ENCODE assay signal across 21 cellular contexts in genomic region chr1:36733748-36734147, GRCh38.
DNase-seq lines count a peak whose midpoint lies in the region; ATAC-seq and TF ChIP-seq lines count a peak whose summit lies in the region.
"Had no signal": no experiment of that assay in that cellular context is flagged by ENCODE, and none has a peak within 500 bp of the region (broad histone marks: within the 10 kb centered on the region; RNA-seq: fewer than 3 reads in every experiment).

No MANE protein-coding gene starts in this region.

- no peak overlapping the region for H3K9ac ChIP-seq in BLaER1
- no peak overlapping the region for H3K9ac ChIP-seq in mesendoderm (ENCODE audit: low read length)

- H3K27me3 ChIP-seq in BLaER1 (no peaks in the 10 kb centered on the region; the same call in 1 of the 2 replicates), WERI-Rb-1 (ENCODE audit: insufficient read depth, low read depth, severe bottlenecking) (no peaks in the 10 kb centered on the region), mesendoderm (ENCODE audit: insufficient read depth, low read length, poor library complexity) (no peaks in the 10 kb centered on the region)
- H3K27me3 ChIP-seq: BE2C had no signal

- no peak overlapping the region for H3K18ac ChIP-seq in mesendoderm (ENCODE audit: low read length)

- peak overlapping the region; percentile 51 for H2BK5ac ChIP-seq in mesendoderm (ENCODE audit: low read length)

- peaks cover 71% of the 10 kb centered on the region for H3K4me1 ChIP-seq in BLaER1
- H3K4me1 ChIP-seq in mesendoderm (ENCODE audit: control insufficient read depth, low read depth, low read length) = peaks cover 41% of the 10 kb centered on the region
- H3K4me1 ChIP-seq: BE2C, Caco-2, HAP-1 had no signal

- DNase-seq in WERI-Rb-1 (peak; percentile 0), mesendoderm (no peak), GM13977 (ENCODE audit: low spot score) (no peak)
- DNase-seq: AML-193; BE2C; Caco-2; CD4-positive, CD25-positive, alpha-beta regulatory T cell; DMS153; DMS79; EL; GDM1; GOT3; HFFc6 had no signal

- H3K23ac ChIP-seq in mesendoderm (ENCODE audit: low read length) = no peak overlapping the region

- no peak overlapping the region for H3K4ac ChIP-seq in mesendoderm (ENCODE audit: low read depth, low read length)

- H3K4me3 ChIP-seq in BLaER1 (no peak overlapping the region), WERI-Rb-1 (ENCODE audit: low read depth, low read length) (no peak overlapping the region), mesendoderm (ENCODE audit: low read length) (no peak overlapping the region)
- H3K4me3 ChIP-seq: GM12878, HAP-1 had no signal

- H3K36me3 ChIP-seq in BLaER1 = no peaks in the 10 kb centered on the region
- no peaks in the 10 kb centered on the region for H3K36me3 ChIP-seq in WERI-Rb-1
- no peaks in the 10 kb centered on the region for H3K36me3 ChIP-seq in mesendoderm (ENCODE audit: control insufficient read depth, insufficient read depth, low read length)
- H3K36me3 ChIP-seq: BE2C, HAP-1 had no signal

- in situ Hi-C loops in GM13977 (cut with MboI; ENCODE audit: low pct_unique_long_range_greater_than_20kb, low sequenced_read_pairs, unreplicated experiment) = no loop called here

- no peak overlapping the region for H2BK15ac ChIP-seq in mesendoderm (replicated peaks; ENCODE audit: low read depth)

- H4K20me1 ChIP-seq in BLaER1 = no peaks in the 10 kb centered on the region

- H2AK5ac ChIP-seq in mesendoderm (ENCODE audit: low read length) = peak overlapping the region; percentile 55

- H3K4me2 ChIP-seq in BLaER1 (0 out of 2 replicates have a peak overlapping the region, but pooled peaks have one; percentile 1), mesendoderm (ENCODE audit: low read length) (no peak overlapping the region)

- no peak overlapping the region for H3K56ac ChIP-seq in mesendoderm (ENCODE audit: low read length)

- H3K79me2 ChIP-seq in mesendoderm (ENCODE audit: control insufficient read depth, insufficient read depth, low read length) = no peaks in the 10 kb centered on the region

- WGBS in mesendoderm (ENCODE audit: extremely low coverage, insufficient coverage, low lambda C conversion rate) = no CpG with 5 or more reads among the region's 1 CpG

- H2BK120ac ChIP-seq in mesendoderm (ENCODE audit: low read depth, low read length) = no peak overlapping the region

- no peak overlapping the region for H4K5ac ChIP-seq in mesendoderm (ENCODE audit: low read length)

- no peak for TF ChIP-seq CTCF in WERI-Rb-1 (IDR thresholded peaks at IDR 0.05; ENCODE audit: low read depth, low read length)
- no peak for TF ChIP-seq CTCF in GM13977 (IDR thresholded peaks at IDR 0.05; ENCODE audit: extremely low read depth, insufficient read depth, missing control alignments)

- H3K27ac ChIP-seq in BLaER1 (no peak overlapping the region), WERI-Rb-1 (no peak overlapping the region), mesendoderm (ENCODE audit: low read depth, low read length) (no peak overlapping the region)
- H3K27ac ChIP-seq: 22Rv1, C4-2B had no signal

- ATAC-seq in HG03139 (IDR thresholded peaks at IDR 0.05; ENCODE audit: unreplicated experiment) (no peak), GM21717 (IDR thresholded peaks at IDR 0.05; ENCODE audit: unreplicated experiment) (no peak)
- ATAC-seq: CD8-positive, alpha-beta T cell; GM12878 had no signal

- H4K8ac ChIP-seq in mesendoderm (ENCODE audit: low read depth, low read length) = no peak overlapping the region

- H3K9me3 ChIP-seq in BLaER1 (no peaks in the 10 kb centered on the region), WERI-Rb-1 (ENCODE audit: severe bottlenecking) (no peaks in the 10 kb centered on the region)
- H3K9me3 ChIP-seq: BE2C, Caco-2, HAP-1 had no signal

- no peaks in the 10 kb centered on the region for H3K79me1 ChIP-seq in mesendoderm (ENCODE audit: low read length)
